29 cellular contexts compared by ENCODE assay signal in the genomic region with DNA sequence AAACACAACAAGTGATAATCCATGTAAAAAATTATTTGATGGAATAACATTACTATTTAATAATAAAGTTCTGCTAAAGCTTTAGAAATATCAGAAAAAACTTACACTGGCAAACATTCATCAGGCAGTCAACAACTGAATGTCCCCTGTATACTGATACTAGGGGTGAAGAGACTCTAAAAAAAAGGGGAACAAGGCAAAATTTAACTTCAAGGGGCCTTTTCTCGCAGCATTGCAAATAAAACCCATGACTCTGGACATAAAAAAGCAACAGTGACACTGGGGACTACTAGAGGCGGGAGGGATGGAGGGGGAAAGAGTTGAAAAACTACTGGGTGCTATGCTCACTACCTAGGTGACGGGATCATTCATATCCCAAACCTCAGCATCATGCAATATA. TPM values are rescaled to one million over a fixed set of nuclear protein-coding genes. Genes with fewer than 3 reads are reported as not detected.
"Had no signal": no experiment of that assay in that cellular context is flagged by ENCODE, and none has a peak within 500 bp of the region (broad histone marks: within the 10 kb centered on the region; RNA-seq: fewer than 3 reads in every experiment).

No MANE protein-coding gene starts in this region.

- ATAC-seq: activated CD8-positive, alpha-beta T cell treated with anti-CD3 and anti-CD28 coated beads for 36 hours; Panc1; SK-N-SH treated with all-trans-retinoic acid at 6 μM for 48 hours had no signal

- H3K4me1 ChIP-seq: ascending aorta had no signal

- H3K27ac ChIP-seq: ascending aorta, cardiac muscle cell had no signal

- H3K27me3 ChIP-seq: ascending aorta, cardiac muscle cell had no signal

- H3K9me3 Mint-ChIP-seq: activated CD4-positive, alpha-beta T cell treated with anti-CD3 and anti-CD28 coated beads, Interleukin-2, amount 10 ng/mL, durations not matched to agents 24 days and 14 days; activated CD8-positive, alpha-beta T cell treated with anti-CD3 and anti-CD28 coated beads for 36 hours; activated naive CD4-positive, alpha-beta T cell treated with anti-CD3 and anti-CD28 coated beads, Interleukin-2, amount 50 U/mL, for 24 hours; activated naive CD8-positive, alpha-beta T cell treated with anti-CD3 and anti-CD28 coated beads, Interleukin-2, amount 10 ng/mL, durations not matched to agents 7 days and 5 days; activated T-helper 2 cell treated with anti-CD3 and anti-CD28 coated beads, Interferon-gamma antibody, Interleukin-2, Interleukin-4, amounts not matched to agents 10 μg/mL and 5 μg/mL and 100 μg/mL, durations not matched to agents 14 hours and 24 hours and 36 hours; central memory CD8-positive, alpha-beta T cell had no signal

- H3K9me3 ChIP-seq: ascending aorta had no signal

- DNase-seq: activated CD4-positive, alpha-beta T cell treated with anti-CD3 and anti-CD28 coated beads, Interleukin-2, amount 10 ng/mL, durations not matched to agents 24 days and 14 days; activated CD4-positive, alpha-beta T cell treated with anti-CD3 and anti-CD28 coated beads, Interleukin-2, amount 50 U/mL, for 4 hours; activated CD8-positive, alpha-beta T cell treated with anti-CD3 and anti-CD28 coated beads for 36 hours; activated gamma-delta T cell; activated naive CD4-positive, alpha-beta T cell treated with Interleukin-2 at 50 U/mL for 16 hours; activated naive CD8-positive, alpha-beta T cell treated with anti-CD3 and anti-CD28 coated beads, Interleukin-2, amount 10 ng/mL, durations not matched to agents 7 days and 5 days; activated T-cell treated with anti-CD3 and anti-CD28 coated beads, Interleukin-2, amount 50 U/mL, for 1 hour; amygdala; Karpas-422; KBM-7; NCI-H1048; NCI-H1105 treated with DMSO at 0.1 percent for 48 hours; NCI-H1436; NCI-H1694; NCI-H1930; NCI-H345; NCI-H524 treated with DMSO at 0.1 percent for 48 hours; SHP77; SW 1271; T-helper 1 cell; T-helper 2 cell; T-helper 9 cell had no signal

- H3K4me3 Mint-ChIP-seq: activated CD4-positive, alpha-beta T cell treated with anti-CD3 and anti-CD28 coated beads, Interleukin-2, amount 10 ng/mL, durations not matched to agents 24 days and 14 days; activated CD8-positive, alpha-beta T cell treated with anti-CD3 and anti-CD28 coated beads for 36 hours; activated naive CD4-positive, alpha-beta T cell treated with anti-CD3 and anti-CD28 coated beads, Interleukin-2, amount 50 U/mL, for 24 hours; activated naive CD8-positive, alpha-beta T cell treated with anti-CD3 and anti-CD28 coated beads, Interleukin-2, amount 10 ng/mL, durations not matched to agents 7 days and 5 days; central memory CD8-positive, alpha-beta T cell had no signal

- H3K27me3 Mint-ChIP-seq: activated CD8-positive, alpha-beta T cell treated with anti-CD3 and anti-CD28 coated beads for 36 hours; activated naive CD4-positive, alpha-beta T cell treated with anti-CD3 and anti-CD28 coated beads, Interleukin-2, amount 50 U/mL, for 24 hours; activated naive CD8-positive, alpha-beta T cell treated with anti-CD3 and anti-CD28 coated beads, Interleukin-2, amount 10 ng/mL, durations not matched to agents 7 days and 5 days; central memory CD8-positive, alpha-beta T cell had no signal

- H3K4me3 ChIP-seq: ascending aorta, cardiac muscle cell had no signal

- H3K36me3 Mint-ChIP-seq: activated naive CD8-positive, alpha-beta T cell treated with anti-CD3 and anti-CD28 coated beads, Interleukin-2, amount 10 ng/mL, durations not matched to agents 7 days and 5 days had no signal

- H3K36me3 ChIP-seq: ascending aorta, cardiac muscle cell had no signal

RNA-seq across cellular contexts. Expression of a gene that starts 36.3 kb away (rescaled TPM):
- total RNA-seq: ascending aorta had no signal
